Comparison of ENCODE assay signal across 24 cellular contexts in genomic region chr12:1872448-1872847, GRCh38. TPM values are rescaled to one million over a fixed set of nuclear protein-coding genes. Genes with fewer than 3 reads are reported as not detected.
A peak's percentile ranks its signal among the peaks of the same experiment; 100 is the strongest.
DNase-seq lines count a peak whose midpoint lies in the region; ATAC-seq and TF ChIP-seq lines count a peak whose summit lies in the region.
"Had no signal": no experiment of that assay in that cellular context is flagged by ENCODE, and none has a peak within 500 bp of the region (broad histone marks: within the 10 kb centered on the region; RNA-seq: fewer than 3 reads in every experiment).

No MANE protein-coding gene starts in this region.

- peak; percentile 0 for DNase-seq in Daoy (ENCODE audit: low read depth)
- DNase-seq in chondrocyte (ENCODE audit: low spot score) = no peak
- peak; percentile 35 for DNase-seq in left kidney (ENCODE audit: low read depth, low spot score)
- peak in 1 of 2 donors; percentile 12 for DNase-seq in stimulated activated effector memory CD8-positive, alpha-beta T cell treated with anti-CD3 and anti-CD28 coated beads, Interleukin-12 subunit alpha, Interleukin-12 subunit beta, amount 100 ng/mL, for 72 hours (ENCODE audit: low spot score in 2 of 2)
- no peak for DNase-seq in activated naive CD4-positive, alpha-beta T cell (lab: John Stamatoyannopoulos, UW)
- no peak for DNase-seq in OCI-M1 (lab: John Stamatoyannopoulos, UW)
- no peak for DNase-seq in NCI-H345 treated with DMSO at 0.1 percent for 48 hours (lab: John Stamatoyannopoulos, UW; ENCODE audit: unreplicated experiment)
- DNase-seq: C1 segment of cervical spinal cord; CD8-positive, alpha-beta T cell; DMS 273 treated with DMSO at 0.1 percent for 48 hours; DMS79 treated with DMSO at 0.1 percent for 48 hours; H7; MM.1S; NCI-H1048; NCI-H1417; NCI-H1694; NCI-H2029 treated with DMSO at 0.1 percent for 48 hours; NCI-H69; SHP77 had no signal

- ATAC-seq in stimulated activated effector memory CD8-positive, alpha-beta T cell treated with anti-CD3 and anti-CD28 coated beads, Interleukin-12 subunit alpha, Interleukin-12 subunit beta, amount 100 ng/mL, for 72 hours = no peak
- ATAC-seq: CD8-positive, alpha-beta T cell; Panc1 had no signal

- H3K9me3 Mint-ChIP-seq in chondrocyte (ENCODE audit: low read depth) = peaks cover 16% of the 10 kb centered on the region
- no peaks in the 10 kb centered on the region for H3K9me3 Mint-ChIP-seq in stimulated activated effector memory CD8-positive, alpha-beta T cell treated with anti-CD3 and anti-CD28 coated beads, Interleukin-12 subunit alpha, Interleukin-12 subunit beta, amount 100 ng/mL, for 72 hours

- H3K36me3 Mint-ChIP-seq in chondrocyte (ENCODE audit: low read depth) = peaks cover 14% of the 10 kb centered on the region
- H3K36me3 Mint-ChIP-seq in stimulated activated effector memory CD8-positive, alpha-beta T cell treated with anti-CD3 and anti-CD28 coated beads, Interleukin-12 subunit alpha, Interleukin-12 subunit beta, amount 100 ng/mL, for 72 hours = no peaks in the 10 kb centered on the region
- H3K36me3 Mint-ChIP-seq: CD8-positive, alpha-beta T cell; IgD-negative memory B cell had no signal

- H3K27ac Mint-ChIP-seq in chondrocyte (ENCODE audit: unreplicated experiment) = peak overlapping the region; percentile 19
- H3K27ac Mint-ChIP-seq in stimulated activated effector memory CD8-positive, alpha-beta T cell treated with anti-CD3 and anti-CD28 coated beads, Interleukin-12 subunit alpha, Interleukin-12 subunit beta, amount 100 ng/mL, for 72 hours = peak overlapping the region; percentile 57
- H3K27ac Mint-ChIP-seq: CD8-positive, alpha-beta T cell; IgD-negative memory B cell had no signal

- no peak for TF ChIP-seq CTCF in chondrocyte (IDR thresholded peaks at IDR 0.05)

- H3K4me1 Mint-ChIP-seq in chondrocyte (ENCODE audit: low read depth) = no peaks in the 10 kb centered on the region
- no peaks in the 10 kb centered on the region for H3K4me1 Mint-ChIP-seq in stimulated activated effector memory CD8-positive, alpha-beta T cell treated with anti-CD3 and anti-CD28 coated beads, Interleukin-12 subunit alpha, Interleukin-12 subunit beta, amount 100 ng/mL, for 72 hours
- H3K4me1 Mint-ChIP-seq: IgD-negative memory B cell had no signal

- no peak overlapping the region for H3K4me3 Mint-ChIP-seq in chondrocyte (ENCODE audit: unreplicated experiment)
- no peak overlapping the region for H3K4me3 Mint-ChIP-seq in stimulated activated effector memory CD8-positive, alpha-beta T cell treated with anti-CD3 and anti-CD28 coated beads, Interleukin-12 subunit alpha, Interleukin-12 subunit beta, amount 100 ng/mL, for 72 hours
- H3K4me3 Mint-ChIP-seq: CD8-positive, alpha-beta T cell; IgD-negative memory B cell had no signal

- peaks cover 52% of the 10 kb centered on the region for H3K27me3 Mint-ChIP-seq in chondrocyte (ENCODE audit: low read depth)

RNA-seq across cellular contexts. Expression of gene CACNA2D4, which starts 46.0 kb away (rescaled TPM):
- 0.74 TPM in 1 of 2 replicates, not detected in the other for total RNA-seq in Daoy (2014; rRNA removed; shearing (Covaris generic))
- total RNA-seq in chondrocyte = 0.30 to 0.92 TPM in 2 of 3 replicates, not detected in the other
- total RNA-seq: NCI-H460, SK-MEL-5 had no signal

RNA-seq across cellular contexts. Expression of gene LRTM2, which starts 52.1 kb away (rescaled TPM):
- total RNA-seq in Daoy (2014; rRNA removed; shearing (Covaris generic)) = 0.36 TPM in 1 of 2 replicates, not detected in the other
- not detected in 3 replicates for total RNA-seq in chondrocyte
- total RNA-seq: A673; CD8-positive, alpha-beta T cell; NCI-H460; SK-MEL-5 had no signal

Comparison
In these comparisons a context has a peak if more than half of its experiments do, and no peak if none do; other contexts are left out.
1. DNase-seq: peak in Daoy (single experiment) and left kidney (single experiment); none in chondrocyte (single experiment), activated naive CD4-positive, alpha-beta T cell (0 of 4), OCI-M1 (single experiment) and NCI-H345 treated with DMSO at 0.1 percent for 48 hours (single experiment).